In genomic region chr18:59646228-59646945, GRCh38 we compare ENCODE assay signal across 19 cellular contexts. TPM values are rescaled to one million over a fixed set of nuclear protein-coding genes. Genes with fewer than 3 reads are reported as not detected.
DNase-seq lines count a peak whose midpoint lies in the region; ATAC-seq, FAIRE-seq and TF ChIP-seq lines count a peak whose summit lies in the region.
"Had no signal": no experiment of that assay in that cellular context is flagged by ENCODE, and none has a peak within 500 bp of the region (broad histone marks: within the 10 kb centered on the region; RNA-seq: fewer than 3 reads in every experiment).

No MANE protein-coding gene starts in this region.

- H3K9me1 ChIP-seq in K562 (ENCODE audit: control insufficient read depth, insufficient read depth, low read length): no peaks in the 10 kb centered on the region

- no peak overlapping the region for H3K9ac ChIP-seq in DND-41 (ENCODE audit: low read depth, low read length)
- H3K9ac ChIP-seq in K562 (ENCODE audit: insufficient read depth in 1 of 2, low read depth in 2 of 2, low read length in 2 of 2): no peak overlapping the region
- H3K9ac ChIP-seq: BLaER1 treated with 17β-estradiol and CSF1 and Interleukin-3, amounts not matched to agents 10 nM and 100 nM had no signal

- peaks cover 3% of the 10 kb centered on the region for H3K36me3 Mint-ChIP-seq in nephron (ENCODE audit: low read depth)
- H3K36me3 Mint-ChIP-seq: activated naive CD8-positive, alpha-beta T cell treated with anti-CD3 and anti-CD28 coated beads for 36 hours had no signal

- H3K9me3 Mint-ChIP-seq in nephron: no peaks in the 10 kb centered on the region
- H3K9me3 Mint-ChIP-seq: activated naive CD8-positive, alpha-beta T cell treated with anti-CD3 and anti-CD28 coated beads for 36 hours had no signal

- DNase-seq in DND-41 (no peak), HCEC 1CT (peak; percentile 19), K562 (ENCODE audit: extremely low read depth in 1 of 4, low spot score in 3 of 4) (peak in 1 of 4 experiments; percentile 5), GM19240 (ENCODE audit: insufficient read length, low spot score) (no peak), EL (no peak), esophagus muscularis mucosa (ENCODE audit: extremely low spot score) (no peak)
- DNase-seq: activated CD4-positive, alpha-beta T cell treated with anti-CD3 and anti-CD28 coated beads for 4 hours; activated naive CD8-positive, alpha-beta T cell treated with anti-CD3 and anti-CD28 coated beads for 36 hours; heart left ventricle; left cardiac atrium; NCI-H1417 treated with DMSO at 0.1 percent for 48 hours; NCI-H524 treated with DMSO at 0.1 percent for 48 hours; T-helper 17 cell; testis had no signal

- H3K36me3 ChIP-seq in DND-41 (ENCODE audit: insufficient read depth, low read length): no peaks in the 10 kb centered on the region
- no peaks in the 10 kb centered on the region for H3K36me3 ChIP-seq in K562 (ENCODE audit: control insufficient read depth, insufficient read depth, low read length)
- no peaks in the 10 kb centered on the region for H3K36me3 ChIP-seq in esophagus muscularis mucosa
- H3K36me3 ChIP-seq: BLaER1 treated with 17β-estradiol and CSF1 and Interleukin-3, amounts not matched to agents 10 nM and 100 nM; heart left ventricle had no signal

- no peak for TF ChIP-seq RAD21 in K562 (CRISPR knock-in tag; conservative IDR thresholded peaks at IDR 0.05 in 1 of 2, IDR thresholded peaks at IDR 0.05 in 1 of 2)

- no peak for FAIRE-seq in K562 (lab: Jason Lieb, UNC)
- FAIRE-seq: GM18507 had no signal

- WGBS in K562 (ENCODE audit: insufficient coverage, low coverage, missing lambda C conversion rate): 0% methylated on average over 11 of the region's 11 CpGs
- WGBS in esophagus muscularis mucosa: 74% methylated on average over 11 of the region's 11 CpGs

- H3K27ac ChIP-seq in DND-41 (ENCODE audit: low read length) (no peak overlapping the region), K562 (ENCODE audit: extremely low read depth, low read depth, low read length) (no peak overlapping the region), esophagus muscularis mucosa (replicated peaks in 1 of 4) (no peak overlapping the region)
- H3K27ac ChIP-seq: BLaER1 treated with 17β-estradiol and CSF1 and Interleukin-3, amounts not matched to agents 10 nM and 100 nM; heart left ventricle; testis had no signal

- H3K4me2 ChIP-seq in DND-41 (ENCODE audit: insufficient read depth, low read length) (no peak overlapping the region), K562 (ENCODE audit: insufficient read depth, low read length) (no peak overlapping the region)

- H3K27me3 Mint-ChIP-seq in nephron (ENCODE audit: low read depth): peaks cover 3% of the 10 kb centered on the region

- ATAC-seq in DND-41 (ENCODE audit: insufficient read depth, low read depth) (no peak), K562 (peak; percentile 40; the same call in 1 of the 3 replicates), GM21381 (IDR thresholded peaks at IDR 0.05; ENCODE audit: unreplicated experiment) (no peak)
- ATAC-seq: left cardiac atrium, T-helper 17 cell had no signal

- H3K9me3 ChIP-seq in DND-41 (ENCODE audit: insufficient read depth, low read length, severe bottlenecking): no peaks in the 10 kb centered on the region
- H3K9me3 ChIP-seq in K562 (replicated peaks; ENCODE audit: control insufficient read depth, insufficient read depth, low read depth, low read length): no peaks in the 10 kb centered on the region
- H3K9me3 ChIP-seq in esophagus muscularis mucosa: no peaks in the 10 kb centered on the region
- H3K9me3 ChIP-seq: BLaER1 treated with 17β-estradiol and CSF1 and Interleukin-3, amounts not matched to agents 10 nM and 100 nM; heart left ventricle; testis had no signal

- TF ChIP-seq EP300 in K562 (IDR thresholded peaks at IDR 0.05; ENCODE audit: low read length) (no peak), esophagus muscularis mucosa (IDR thresholded peaks at IDR 0.05) (no peak)

- H3K4me3 Mint-ChIP-seq in nephron: no peak overlapping the region
- H3K4me3 Mint-ChIP-seq: activated naive CD8-positive, alpha-beta T cell treated with anti-CD3 and anti-CD28 coated beads for 36 hours; T-helper 17 cell had no signal

- peak; percentile 34 for TF ChIP-seq CTCF in DND-41 (IDR thresholded peaks at IDR 0.05; ENCODE audit: borderline replicate concordance, extremely low read depth, low read length, poor library complexity, severe bottlenecking)
- TF ChIP-seq CTCF in K562 (IDR thresholded peaks at IDR 0.05 in 2 of 3, conservative IDR thresholded peaks at IDR 0.05 in 1 of 3; ENCODE audit: insufficient read depth in 2 of 3, low read depth in 1 of 3, low read length in 3 of 3): peak in 2 of 3 experiments; percentile 17 to 24; a peak in 2 of 6 replicates
- no peak for TF ChIP-seq CTCF in nephron (IDR thresholded peaks at IDR 0.05; ENCODE audit: unreplicated experiment in 3 of 3)
- no peak for TF ChIP-seq CTCF in esophagus muscularis mucosa (IDR thresholded peaks at IDR 0.05)

- TF ChIP-seq POLR2A in K562 (conservative IDR thresholded peaks at IDR 0.05): no peak
- no peak for TF ChIP-seq POLR2A in esophagus muscularis mucosa (IDR thresholded peaks at IDR 0.05; ENCODE audit: low read depth)

- BruUV-seq in K562 (replicated peaks; lab: Mats Ljungman, UMichigan): no TSS peak

- intact Hi-C loops in K562 (cut with micrococcal nuclease): no loop called here
- intact Hi-C loops in esophagus muscularis mucosa (cut with DNase I): no loop called here

- H3K4me3 ChIP-seq in DND-41 (ENCODE audit: low read depth in 1 of 2, low read length in 2 of 2) (no peak overlapping the region), K562 (no peak overlapping the region), esophagus muscularis mucosa (no peak overlapping the region)
- H3K4me3 ChIP-seq: BLaER1 treated with 17β-estradiol and CSF1 and Interleukin-3, amounts not matched to agents 10 nM and 100 nM; heart left ventricle; testis had no signal

- no peaks in the 10 kb centered on the region for H3K79me2 ChIP-seq in DND-41 (ENCODE audit: insufficient read depth, low read length)
- H3K79me2 ChIP-seq in K562 (ENCODE audit: control insufficient read depth, insufficient read depth, low read length): no peaks in the 10 kb centered on the region

- H3K4me1 Mint-ChIP-seq in nephron: peaks cover 32% of the 10 kb centered on the region
- H3K4me1 Mint-ChIP-seq: activated naive CD8-positive, alpha-beta T cell treated with anti-CD3 and anti-CD28 coated beads for 36 hours; T-helper 17 cell had no signal

- no peaks in the 10 kb centered on the region for H3K4me1 ChIP-seq in DND-41 (ENCODE audit: insufficient read depth, low read length)
- H3K4me1 ChIP-seq in K562 (replicated peaks in 1 of 2; ENCODE audit: control insufficient read depth in 2 of 2, insufficient read depth in 2 of 2, low read length in 2 of 2): no peaks in the 10 kb centered on the region
- H3K4me1 ChIP-seq in esophagus muscularis mucosa: no peaks in the 10 kb centered on the region
- H3K4me1 ChIP-seq: heart left ventricle, testis had no signal

- H2AFZ ChIP-seq in DND-41 (ENCODE audit: low read depth, low read length) (no peak overlapping the region), K562 (ENCODE audit: low read depth, low read length) (no peak overlapping the region)

- H3K27ac Mint-ChIP-seq in nephron: peak overlapping the region; percentile 43 to 78 (median 47)
- H3K27ac Mint-ChIP-seq: activated naive CD8-positive, alpha-beta T cell treated with anti-CD3 and anti-CD28 coated beads for 36 hours; progenitor cell of endocrine pancreas; T-helper 17 cell had no signal

- CTCF ChIA-PET in K562 (lab: Yijun Ruan, JAX; ENCODE audit: low intra/inter-chr PET ratio): no interaction called here

- in situ Hi-C loops in K562 (cut with MboI): no loop called here

- H3K27me3 ChIP-seq in DND-41 (ENCODE audit: insufficient read depth, low read length, poor library complexity) (no peaks in the 10 kb centered on the region), K562 (ENCODE audit: control insufficient read depth in 2 of 2, insufficient read depth in 2 of 2, low read length in 2 of 2) (no peaks in the 10 kb centered on the region), esophagus muscularis mucosa (no peaks in the 10 kb centered on the region)
- H3K27me3 ChIP-seq: BLaER1 treated with 17β-estradiol and CSF1 and Interleukin-3, amounts not matched to agents 10 nM and 100 nM; testis had no signal

- POLR2A ChIA-PET in K562 (lab: Yijun Ruan, JAX): no interaction called here

- H4K20me1 ChIP-seq in DND-41 (ENCODE audit: insufficient read depth, low read length) (no peaks in the 10 kb centered on the region), K562 (replicated peaks; ENCODE audit: control insufficient read depth, insufficient read depth, low read length) (no peaks in the 10 kb centered on the region)
- H4K20me1 ChIP-seq: BLaER1 treated with 17β-estradiol and CSF1 and Interleukin-3, amounts not matched to agents 10 nM and 100 nM had no signal

TF ChIP-seq in K562, 482 proteins besides CTCF, POLR2A, EP300 and RAD21 (continues in another document):
- TF ChIP-seq MAZ (CRISPR knock-in tag; conservative IDR thresholded peaks at IDR 0.05 in 1 of 2, IDR thresholded peaks at IDR 0.05 in 1 of 2) (no peak), SNAPC5 (CRISPR knock-in tag; IDR thresholded peaks at IDR 0.05) (no peak)

RNA-seq across cellular contexts. Expression of gene CCBE1, which starts 50.8 kb away (rescaled TPM):
- not detected in 2 replicates for total RNA-seq in K562 (2011; cell fraction: chromatin; rRNA removed; ENCODE audit: low replicate concordance)
- not detected in 2 replicates for total RNA-seq in K562 (2011; cell fraction: nucleolus; rRNA removed)
- total RNA-seq in K562 (2011; cell fraction: nucleoplasm; rRNA removed): not detected in 2 replicates
- total RNA-seq in K562 (2014; rRNA removed) (not detected in 2 replicates), K562 (2014; rRNA removed; fragmentation: Illumina TruSeq; extraction: Trizol) (not detected in 2 replicates), K562 (2015; rRNA removed; fragmentation: Illumina TruSeq; extraction: Trizol) (not detected in 2 replicates), K562 (2021) (0.13 and 0.20 TPM in 2 replicates), esophagus muscularis mucosa (10 to 100 TPM in 1 of 4 donors, 1 to 10 TPM in 3; 1.6 to 11.1 (median 2.7) TPM)
- polyA plus RNA-seq in K562 (2011; rRNA removed) (not detected in 2 replicates), K562 (2014; fragmentation: Illumina TruSeq; extraction: Trizol) (not detected in 2 replicates), K562 (2014; fragmentation: Nextera tagmentation; extraction: Ambion mirVana) (not detected), K562 (2014; rRNA removed) (not detected in 2 replicates)
- not detected in 2 replicates for polyA plus RNA-seq in K562 (2011; cell fraction: cytosol; rRNA removed)
- polyA plus RNA-seq in K562 (2011; cell fraction: nucleus; rRNA removed): 0.01 TPM in 1 of 2 replicates, not detected in the other
- polyA plus RNA-seq in K562 (2012): not detected in 2 replicates
- not detected in 2 replicates for polyA minus RNA-seq in K562 (2011; rRNA and poly(A)+ RNA removed)
- not detected in 2 replicates for polyA minus RNA-seq in K562 (2011; cell fraction: cytosol; rRNA and poly(A)+ RNA removed)
- not detected in 2 replicates for polyA minus RNA-seq in K562 (2011; cell fraction: nucleus; rRNA and poly(A)+ RNA removed)
- total RNA-seq: activated naive CD8-positive, alpha-beta T cell treated with anti-CD3 and anti-CD28 coated beads for 36 hours; T-helper 17 cell had no signal

Comparison
In these comparisons a context has a peak if more than half of its experiments do, and no peak if none do; other contexts are left out.
1. CTCF ChIP-seq: peak in DND-41 (single experiment) and K562 (2 of 3); none in nephron (0 of 3) and esophagus muscularis mucosa (0 of 3).